Comparison of ENCODE assay signal across 1 cellular context in genomic region chr19:17475541-17476115, GRCh38.
A peak's percentile ranks its signal among the peaks of the same experiment; 100 is the strongest.
TF ChIP-seq lines count a peak whose summit lies in the region.

No MANE protein-coding gene starts in this region.

TF ChIP-seq in HepG2, 621 proteins besides CTCF, POLR2A, EP300 and RAD21 (continued from another document and continues in another):
- TF ChIP-seq HOMEZ (CRISPR knock-in tag; IDR thresholded peaks at IDR 0.05; ENCODE audit: low read depth), result no peak
- TF ChIP-seq, protein P1, sequence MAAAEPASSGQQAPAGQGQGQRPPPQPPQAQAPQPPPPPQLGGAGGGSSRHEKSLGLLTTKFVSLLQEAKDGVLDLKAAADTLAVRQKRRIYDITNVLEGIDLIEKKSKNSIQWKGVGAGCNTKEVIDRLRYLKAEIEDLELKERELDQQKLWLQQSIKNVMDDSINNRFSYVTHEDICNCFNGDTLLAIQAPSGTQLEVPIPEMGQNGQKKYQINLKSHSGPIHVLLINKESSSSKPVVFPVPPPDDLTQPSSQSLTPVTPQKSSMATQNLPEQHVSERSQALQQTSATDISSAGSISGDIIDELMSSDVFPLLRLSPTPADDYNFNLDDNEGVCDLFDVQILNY (CRISPR knock-in tag; conservative IDR thresholded peaks at IDR 0.05), result no peak
- no peak for TF ChIP-seq PAWR (CRISPR knock-in tag; IDR thresholded peaks at IDR 0.05; ENCODE audit: borderline replicate concordance)
- TF ChIP-seq MED8 (CRISPR knock-in tag; IDR thresholded peaks at IDR 0.05; ENCODE audit: insufficient replicate concordance), result no peak
- no peak for TF ChIP-seq ZNF10 (CRISPR knock-in tag; IDR thresholded peaks at IDR 0.05; ENCODE audit: borderline replicate concordance, low read depth)
- TF ChIP-seq ZNF543 (CRISPR knock-in tag; IDR thresholded peaks at IDR 0.05), result no peak
- TF ChIP-seq ZFYVE20 (CRISPR knock-in tag; IDR thresholded peaks at IDR 0.05; ENCODE audit: borderline replicate concordance, low read depth), result no peak
- peak; percentile 49; the same call in 1 of the 2 replicates for TF ChIP-seq HMG20A (CRISPR knock-in tag; IDR thresholded peaks at IDR 0.05; ENCODE audit: borderline replicate concordance)
- no peak for TF ChIP-seq ZNF138 (CRISPR knock-in tag; IDR thresholded peaks at IDR 0.05; ENCODE audit: low read depth)
- TF ChIP-seq FLYWCH1 (CRISPR knock-in tag; IDR thresholded peaks at IDR 0.05), result no peak
- TF ChIP-seq RFX1 (IDR thresholded peaks at IDR 0.05), result no peak
- TF ChIP-seq ZNF891 (CRISPR knock-in tag; IDR thresholded peaks at IDR 0.05), result no peak
- no peak for TF ChIP-seq ZNF234 (CRISPR knock-in tag; conservative IDR thresholded peaks at IDR 0.05)
- TF ChIP-seq NR0B2 (CRISPR knock-in tag; IDR thresholded peaks at IDR 0.05), result no peak
- TF ChIP-seq, protein P2, sequence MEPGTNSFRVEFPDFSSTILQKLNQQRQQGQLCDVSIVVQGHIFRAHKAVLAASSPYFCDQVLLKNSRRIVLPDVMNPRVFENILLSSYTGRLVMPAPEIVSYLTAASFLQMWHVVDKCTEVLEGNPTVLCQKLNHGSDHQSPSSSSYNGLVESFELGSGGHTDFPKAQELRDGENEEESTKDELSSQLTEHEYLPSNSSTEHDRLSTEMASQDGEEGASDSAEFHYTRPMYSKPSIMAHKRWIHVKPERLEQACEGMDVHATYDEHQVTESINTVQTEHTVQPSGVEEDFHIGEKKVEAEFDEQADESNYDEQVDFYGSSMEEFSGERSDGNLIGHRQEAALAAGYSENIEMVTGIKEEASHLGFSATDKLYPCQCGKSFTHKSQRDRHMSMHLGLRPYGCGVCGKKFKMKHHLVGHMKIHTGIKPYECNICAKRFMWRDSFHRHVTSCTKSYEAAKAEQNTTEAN (CRISPR knock-in tag; conservative IDR thresholded peaks at IDR 0.05), result no peak; the same call in 1 of the 2 replicates
- TF ChIP-seq, protein P3, sequence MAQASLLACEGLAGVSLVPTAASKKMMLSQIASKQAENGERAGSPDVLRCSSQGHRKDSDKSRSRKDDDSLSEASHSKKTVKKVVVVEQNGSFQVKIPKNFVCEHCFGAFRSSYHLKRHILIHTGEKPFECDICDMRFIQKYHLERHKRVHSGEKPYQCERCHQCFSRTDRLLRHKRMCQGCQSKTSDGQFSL (CRISPR knock-in tag; IDR thresholded peaks at IDR 0.05), result no peak
- TF ChIP-seq ZNF83 (CRISPR knock-in tag; IDR thresholded peaks at IDR 0.05; ENCODE audit: borderline replicate concordance), result no peak
- TF ChIP-seq, protein P4, sequence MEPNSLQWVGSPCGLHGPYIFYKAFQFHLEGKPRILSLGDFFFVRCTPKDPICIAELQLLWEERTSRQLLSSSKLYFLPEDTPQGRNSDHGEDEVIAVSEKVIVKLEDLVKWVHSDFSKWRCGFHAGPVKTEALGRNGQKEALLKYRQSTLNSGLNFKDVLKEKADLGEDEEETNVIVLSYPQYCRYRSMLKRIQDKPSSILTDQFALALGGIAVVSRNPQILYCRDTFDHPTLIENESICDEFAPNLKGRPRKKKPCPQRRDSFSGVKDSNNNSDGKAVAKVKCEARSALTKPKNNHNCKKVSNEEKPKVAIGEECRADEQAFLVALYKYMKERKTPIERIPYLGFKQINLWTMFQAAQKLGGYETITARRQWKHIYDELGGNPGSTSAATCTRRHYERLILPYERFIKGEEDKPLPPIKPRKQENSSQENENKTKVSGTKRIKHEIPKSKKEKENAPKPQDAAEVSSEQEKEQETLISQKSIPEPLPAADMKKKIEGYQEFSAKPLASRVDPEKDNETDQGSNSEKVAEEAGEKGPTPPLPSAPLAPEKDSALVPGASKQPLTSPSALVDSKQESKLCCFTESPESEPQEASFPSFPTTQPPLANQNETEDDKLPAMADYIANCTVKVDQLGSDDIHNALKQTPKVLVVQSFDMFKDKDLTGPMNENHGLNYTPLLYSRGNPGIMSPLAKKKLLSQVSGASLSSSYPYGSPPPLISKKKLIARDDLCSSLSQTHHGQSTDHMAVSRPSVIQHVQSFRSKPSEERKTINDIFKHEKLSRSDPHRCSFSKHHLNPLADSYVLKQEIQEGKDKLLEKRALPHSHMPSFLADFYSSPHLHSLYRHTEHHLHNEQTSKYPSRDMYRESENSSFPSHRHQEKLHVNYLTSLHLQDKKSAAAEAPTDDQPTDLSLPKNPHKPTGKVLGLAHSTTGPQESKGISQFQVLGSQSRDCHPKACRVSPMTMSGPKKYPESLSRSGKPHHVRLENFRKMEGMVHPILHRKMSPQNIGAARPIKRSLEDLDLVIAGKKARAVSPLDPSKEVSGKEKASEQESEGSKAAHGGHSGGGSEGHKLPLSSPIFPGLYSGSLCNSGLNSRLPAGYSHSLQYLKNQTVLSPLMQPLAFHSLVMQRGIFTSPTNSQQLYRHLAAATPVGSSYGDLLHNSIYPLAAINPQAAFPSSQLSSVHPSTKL (CRISPR knock-in tag; IDR thresholded peaks at IDR 0.05), result peak; percentile 59
- TF ChIP-seq ZC3H13 (CRISPR knock-in tag; IDR thresholded peaks at IDR 0.05), result no peak
- no peak for TF ChIP-seq ZUFSP (CRISPR knock-in tag; IDR thresholded peaks at IDR 0.05; ENCODE audit: borderline replicate concordance)
- peak; percentile 79; the same call in 1 of the 2 replicates for TF ChIP-seq TBX2 (CRISPR knock-in tag; IDR thresholded peaks at IDR 0.05; ENCODE audit: borderline replicate concordance)
- no peak for TF ChIP-seq ZBTB4 (CRISPR knock-in tag; IDR thresholded peaks at IDR 0.05; ENCODE audit: borderline replicate concordance)
- no peak for TF ChIP-seq PTBP1 (IDR thresholded peaks at IDR 0.05; ENCODE audit: low read depth, low read length, poor library complexity, severe bottlenecking)
- TF ChIP-seq, protein P5, sequence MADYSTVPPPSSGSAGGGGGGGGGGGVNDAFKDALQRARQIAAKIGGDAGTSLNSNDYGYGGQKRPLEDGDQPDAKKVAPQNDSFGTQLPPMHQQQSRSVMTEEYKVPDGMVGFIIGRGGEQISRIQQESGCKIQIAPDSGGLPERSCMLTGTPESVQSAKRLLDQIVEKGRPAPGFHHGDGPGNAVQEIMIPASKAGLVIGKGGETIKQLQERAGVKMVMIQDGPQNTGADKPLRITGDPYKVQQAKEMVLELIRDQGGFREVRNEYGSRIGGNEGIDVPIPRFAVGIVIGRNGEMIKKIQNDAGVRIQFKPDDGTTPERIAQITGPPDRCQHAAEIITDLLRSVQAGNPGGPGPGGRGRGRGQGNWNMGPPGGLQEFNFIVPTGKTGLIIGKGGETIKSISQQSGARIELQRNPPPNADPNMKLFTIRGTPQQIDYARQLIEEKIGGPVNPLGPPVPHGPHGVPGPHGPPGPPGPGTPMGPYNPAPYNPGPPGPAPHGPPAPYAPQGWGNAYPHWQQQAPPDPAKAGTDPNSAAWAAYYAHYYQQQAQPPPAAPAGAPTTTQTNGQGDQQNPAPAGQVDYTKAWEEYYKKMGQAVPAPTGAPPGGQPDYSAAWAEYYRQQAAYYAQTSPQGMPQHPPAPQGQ (CRISPR knock-in tag; IDR thresholded peaks at IDR 0.05; ENCODE audit: borderline replicate concordance), result no peak
- TF ChIP-seq, protein P6, sequence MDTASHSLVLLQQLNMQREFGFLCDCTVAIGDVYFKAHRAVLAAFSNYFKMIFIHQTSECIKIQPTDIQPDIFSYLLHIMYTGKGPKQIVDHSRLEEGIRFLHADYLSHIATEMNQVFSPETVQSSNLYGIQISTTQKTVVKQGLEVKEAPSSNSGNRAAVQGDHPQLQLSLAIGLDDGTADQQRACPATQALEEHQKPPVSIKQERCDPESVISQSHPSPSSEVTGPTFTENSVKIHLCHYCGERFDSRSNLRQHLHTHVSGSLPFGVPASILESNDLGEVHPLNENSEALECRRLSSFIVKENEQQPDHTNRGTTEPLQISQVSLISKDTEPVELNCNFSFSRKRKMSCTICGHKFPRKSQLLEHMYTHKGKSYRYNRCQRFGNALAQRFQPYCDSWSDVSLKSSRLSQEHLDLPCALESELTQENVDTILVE (CRISPR knock-in tag; IDR thresholded peaks at IDR 0.05), result no peak
- no peak for TF ChIP-seq HDAC1 (CRISPR knock-in tag; IDR thresholded peaks at IDR 0.05)
- TF ChIP-seq NKX3-1 (CRISPR knock-in tag; IDR thresholded peaks at IDR 0.05), result no peak
- peak; percentile 42; the same call in 1 of the 2 replicates for TF ChIP-seq MIER3 (CRISPR knock-in tag; IDR thresholded peaks at IDR 0.05; ENCODE audit: borderline replicate concordance)
- no peak for TF ChIP-seq TOE1 (CRISPR knock-in tag; IDR thresholded peaks at IDR 0.05)
- TF ChIP-seq PAX8 (CRISPR knock-in tag; IDR thresholded peaks at IDR 0.05; ENCODE audit: borderline replicate concordance), result no peak
- TF ChIP-seq, protein P7, sequence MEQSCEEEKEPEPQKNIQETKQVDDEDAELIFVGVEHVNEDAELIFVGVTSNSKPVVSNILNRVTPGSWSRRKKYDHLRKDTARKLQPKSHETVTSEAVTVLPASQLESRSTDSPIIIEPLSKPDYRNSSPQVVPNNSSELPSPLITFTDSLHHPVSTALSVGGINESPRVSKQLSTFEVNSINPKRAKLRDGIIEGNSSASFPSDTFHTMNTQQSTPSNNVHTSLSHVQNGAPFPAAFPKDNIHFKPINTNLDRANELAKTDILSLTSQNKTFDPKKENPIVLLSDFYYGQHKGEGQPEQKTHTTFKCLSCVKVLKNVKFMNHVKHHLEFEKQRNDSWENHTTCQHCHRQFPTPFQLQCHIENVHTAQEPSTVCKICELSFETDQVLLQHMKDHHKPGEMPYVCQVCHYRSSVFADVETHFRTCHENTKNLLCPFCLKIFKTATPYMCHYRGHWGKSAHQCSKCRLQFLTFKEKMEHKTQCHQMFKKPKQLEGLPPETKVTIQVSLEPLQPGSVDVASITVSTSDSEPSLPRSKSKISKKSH (CRISPR knock-in tag; IDR thresholded peaks at IDR 0.05; ENCODE audit: borderline replicate concordance), result no peak
- TF ChIP-seq ZFAT (CRISPR knock-in tag; conservative IDR thresholded peaks at IDR 0.05), result no peak
- no peak for TF ChIP-seq ZNF614 (CRISPR knock-in tag; IDR thresholded peaks at IDR 0.05; ENCODE audit: borderline replicate concordance)
- no peak for TF ChIP-seq CREB3 (CRISPR knock-in tag; IDR thresholded peaks at IDR 0.05)
- TF ChIP-seq ZFP36L2 (CRISPR knock-in tag; IDR thresholded peaks at IDR 0.05), result no peak
- TF ChIP-seq ZNF644 (CRISPR knock-in tag; IDR thresholded peaks at IDR 0.05; ENCODE audit: low read depth), result no peak
